16 cellular contexts compared by ENCODE assay signal in the genomic region with DNA sequence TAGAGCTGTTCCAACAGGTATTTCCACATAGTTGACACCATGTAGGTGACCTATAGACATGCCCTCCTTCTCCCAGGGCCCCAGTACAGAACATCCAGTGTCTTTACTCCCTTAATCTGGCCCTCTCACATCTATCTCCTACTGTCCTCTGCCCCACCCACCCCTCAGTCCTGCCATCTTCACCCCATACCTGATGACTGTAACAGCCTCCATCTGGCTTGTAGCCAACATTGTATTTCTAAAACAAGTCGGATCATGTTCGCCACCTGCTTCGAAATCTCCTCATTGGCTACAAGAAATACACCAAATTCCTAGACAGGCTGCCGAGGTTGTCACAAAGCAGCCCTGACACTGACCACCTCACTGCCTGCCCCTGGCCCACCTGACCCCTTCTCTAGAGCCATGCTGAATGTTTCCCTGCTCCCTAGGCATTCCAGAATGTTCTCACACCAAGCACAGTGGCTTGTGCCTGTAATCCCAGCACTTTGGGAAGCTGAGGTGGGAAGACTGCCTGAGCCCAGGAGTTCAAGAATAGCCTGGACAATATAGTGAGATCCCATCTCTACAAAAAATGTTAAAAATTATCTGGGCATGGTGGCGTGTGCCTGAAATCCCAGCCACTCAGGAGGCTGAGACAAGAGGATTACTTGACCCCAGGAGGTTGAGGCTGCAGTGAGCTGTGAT. TPM values are rescaled to one million over a fixed set of nuclear protein-coding genes. Genes with fewer than 3 reads are reported as not detected.
DNase-seq lines count a peak whose midpoint lies in the region; ATAC-seq and TF ChIP-seq lines count a peak whose summit lies in the region.
"Had no signal": no experiment of that assay in that cellular context is flagged by ENCODE, and none has a peak within 500 bp of the region (broad histone marks: within the 10 kb centered on the region; RNA-seq: fewer than 3 reads in every experiment).

No MANE protein-coding gene starts in this region.

- no peaks in the 10 kb centered on the region for H3F3A ChIP-seq in PC-3 (ENCODE audit: low read length, unreplicated experiment)

- H3K27me3 Mint-ChIP-seq in activated naive CD4-positive, alpha-beta T cell treated with anti-CD3 and anti-CD28 coated beads for 36 hours (ENCODE audit: low read depth) = no peaks in the 10 kb centered on the region
- H3K27me3 Mint-ChIP-seq in activated naive CD8-positive, alpha-beta T cell treated with anti-CD3 and anti-CD28 coated beads, Interleukin-2, amount 50 U/mL, for 24 hours = no peaks in the 10 kb centered on the region

- H2AFZ ChIP-seq in Karpas-422 (ENCODE audit: low read length) = no peak overlapping the region
- no peak overlapping the region for H2AFZ ChIP-seq in PC-3 (ENCODE audit: low read length)

- peak overlapping the region; percentile 98 for H3K4me2 ChIP-seq in Karpas-422 (ENCODE audit: low read depth, low read length, poor library complexity, severe bottlenecking)
- no peak overlapping the region for H3K4me2 ChIP-seq in PC-3 (ENCODE audit: low read length)

- peak overlapping the region; percentile 100 for H3K27ac ChIP-seq in Karpas-422 (ENCODE audit: low read length)
- no peak overlapping the region for H3K27ac ChIP-seq in PC-3 (ENCODE audit: low read length)
- H3K27ac ChIP-seq: esophagus muscularis mucosa had no signal

- H3K79me2 ChIP-seq in Karpas-422 (ENCODE audit: low read length) (peaks cover 93% of the 10 kb centered on the region), PC-3 (ENCODE audit: low read length) (no peaks in the 10 kb centered on the region)

- no peak for DNase-seq in activated naive CD4-positive, alpha-beta T cell treated with anti-CD3 and anti-CD28 coated beads for 36 hours
- no peak for DNase-seq in activated naive CD4-positive, alpha-beta T cell treated with anti-CD3 and anti-CD28 coated beads, Interleukin-2, amount 50 U/mL, for 16 hours
- DNase-seq in Karpas-422 (no peak), H7 (no peak), PC-3 (no peak)
- DNase-seq in activated naive CD8-positive, alpha-beta T cell treated with anti-CD3 and anti-CD28 coated beads, Interleukin-2, amount 50 U/mL, for 24 hours = no peak
- DNase-seq in stimulated activated effector memory CD8-positive, alpha-beta T cell treated with anti-CD3 and anti-CD28 coated beads, Interleukin-12 subunit alpha, Interleukin-12 subunit beta, amount 100 ng/mL, for 72 hours (ENCODE audit: low spot score in 2 of 2) = no peak
- DNase-seq: activated CD4-positive, alpha-beta T cell treated with anti-CD3 and anti-CD28 coated beads for 1 hour; dermis blood vessel endothelial cell; DMS79; NCI-H1930; Right ventricle myocardium superior; stimulated activated CD4-positive, alpha-beta T cell treated with anti-CD3 and anti-CD28 coated beads, Interleukin-15, amount 100 ng/mL, for 24 hours; substantia nigra had no signal

- H3K4me1 Mint-ChIP-seq in activated naive CD4-positive, alpha-beta T cell treated with anti-CD3 and anti-CD28 coated beads for 36 hours (ENCODE audit: low read depth) = peaks cover 56% of the 10 kb centered on the region
- peaks cover 71% of the 10 kb centered on the region for H3K4me1 Mint-ChIP-seq in activated naive CD8-positive, alpha-beta T cell treated with anti-CD3 and anti-CD28 coated beads, Interleukin-2, amount 50 U/mL, for 24 hours
- H3K4me1 Mint-ChIP-seq in stimulated activated effector memory CD8-positive, alpha-beta T cell treated with anti-CD3 and anti-CD28 coated beads, Interleukin-12 subunit alpha, Interleukin-12 subunit beta, amount 100 ng/mL, for 72 hours = peaks cover 56% of the 10 kb centered on the region

- peaks cover 68% of the 10 kb centered on the region for H3K36me3 Mint-ChIP-seq in activated naive CD4-positive, alpha-beta T cell treated with anti-CD3 and anti-CD28 coated beads for 36 hours (ENCODE audit: low read depth)
- H3K36me3 Mint-ChIP-seq in activated naive CD8-positive, alpha-beta T cell treated with anti-CD3 and anti-CD28 coated beads, Interleukin-2, amount 50 U/mL, for 24 hours (ENCODE audit: low read depth) = peaks cover 18% of the 10 kb centered on the region
- peaks cover 100% of the 10 kb centered on the region for H3K36me3 Mint-ChIP-seq in stimulated activated effector memory CD8-positive, alpha-beta T cell treated with anti-CD3 and anti-CD28 coated beads, Interleukin-12 subunit alpha, Interleukin-12 subunit beta, amount 100 ng/mL, for 72 hours

- no TSS peak for BruUV-seq in PC-3 (replicated peaks; lab: Mats Ljungman, UMichigan)

- H3K9me3 Mint-ChIP-seq in activated naive CD4-positive, alpha-beta T cell treated with anti-CD3 and anti-CD28 coated beads for 36 hours = no peaks in the 10 kb centered on the region
- H3K9me3 Mint-ChIP-seq in activated naive CD8-positive, alpha-beta T cell treated with anti-CD3 and anti-CD28 coated beads, Interleukin-2, amount 50 U/mL, for 24 hours = no peaks in the 10 kb centered on the region
- no peaks in the 10 kb centered on the region for H3K9me3 Mint-ChIP-seq in stimulated activated effector memory CD8-positive, alpha-beta T cell treated with anti-CD3 and anti-CD28 coated beads, Interleukin-12 subunit alpha, Interleukin-12 subunit beta, amount 100 ng/mL, for 72 hours

- H3K9ac ChIP-seq in Karpas-422 (ENCODE audit: low read length) = peak overlapping the region; percentile 96
- H3K9ac ChIP-seq in PC-3 (ENCODE audit: low read length) = no peak overlapping the region

- no peaks in the 10 kb centered on the region for H3K27me3 ChIP-seq in Karpas-422 (ENCODE audit: low read length)
- no peaks in the 10 kb centered on the region for H3K27me3 ChIP-seq in H7 (ENCODE audit: control insufficient read depth, insufficient read depth, low read length)
- H3K27me3 ChIP-seq in PC-3 (ENCODE audit: low read length) = no peaks in the 10 kb centered on the region

- H3K4me3 Mint-ChIP-seq in activated naive CD4-positive, alpha-beta T cell treated with anti-CD3 and anti-CD28 coated beads for 36 hours = peak overlapping the region; percentile 4
- H3K4me3 Mint-ChIP-seq in activated naive CD8-positive, alpha-beta T cell treated with anti-CD3 and anti-CD28 coated beads, Interleukin-2, amount 50 U/mL, for 24 hours = peak overlapping the region; percentile 34
- peak overlapping the region; percentile 93 for H3K4me3 Mint-ChIP-seq in stimulated activated effector memory CD8-positive, alpha-beta T cell treated with anti-CD3 and anti-CD28 coated beads, Interleukin-12 subunit alpha, Interleukin-12 subunit beta, amount 100 ng/mL, for 72 hours

- H4K20me1 ChIP-seq in Karpas-422 (ENCODE audit: insufficient read depth, low read depth, low read length) = peaks cover 12% of the 10 kb centered on the region; the same call in 1 of the 2 replicates
- no peaks in the 10 kb centered on the region for H4K20me1 ChIP-seq in PC-3 (ENCODE audit: low read length)

- intact Hi-C loops in activated naive CD4-positive, alpha-beta T cell treated with anti-CD3 and anti-CD28 coated beads for 36 hours (cut with micrococcal nuclease) = no loop called here
- intact Hi-C loops in PC-3 (cut with micrococcal nuclease) = no loop called here

- H3K9me3 ChIP-seq in Karpas-422 (ENCODE audit: low read length) = no peaks in the 10 kb centered on the region
- H3K9me3 ChIP-seq in PC-3 (ENCODE audit: low read length) = no peaks in the 10 kb centered on the region
- H3K9me3 ChIP-seq: esophagus muscularis mucosa had no signal

- H3K4me1 ChIP-seq in Karpas-422 (ENCODE audit: low read length) = peaks cover 90% of the 10 kb centered on the region
- H3K4me1 ChIP-seq in PC-3 (ENCODE audit: insufficient read depth, low read length) = no peaks in the 10 kb centered on the region

- H3K9me2 ChIP-seq in Karpas-422 (replicated peaks; ENCODE audit: insufficient read depth, low read length) (no peaks in the 10 kb centered on the region), PC-3 (replicated peaks; ENCODE audit: low read length) (no peaks in the 10 kb centered on the region)

- TF ChIP-seq CTCF in PC-3 (conservative IDR thresholded peaks at IDR 0.05; ENCODE audit: low read depth, low read length) = no peak

- peaks cover 42% of the 10 kb centered on the region for H3K36me3 ChIP-seq in Karpas-422 (ENCODE audit: insufficient read depth, low read length)
- no peaks in the 10 kb centered on the region for H3K36me3 ChIP-seq in H7 (replicated peaks; ENCODE audit: control insufficient read depth, insufficient read depth, low read length)
- H3K36me3 ChIP-seq in PC-3 (ENCODE audit: low read depth, low read length) = no peaks in the 10 kb centered on the region

- POLR2A ChIA-PET in PC-3 (lab: Charles Lee; ENCODE audit: unreplicated experiment) = no interaction called here

- H3K4me3 ChIP-seq in Karpas-422 (ENCODE audit: low read length) = peak overlapping the region; percentile 88; the same call in 1 of the 2 replicates
- H3K4me3 ChIP-seq in H7 (ENCODE audit: insufficient read depth, low read depth, low read length) = no peak overlapping the region
- no peak overlapping the region for H3K4me3 ChIP-seq in PC-3 (ENCODE audit: low read length)
- H3K4me3 ChIP-seq: esophagus muscularis mucosa had no signal

- CTCF ChIA-PET in activated naive CD4-positive, alpha-beta T cell treated with anti-CD3 and anti-CD28 coated beads for 36 hours (lab: Charles Lee) = interaction anchor here (0.6 to 1.9 kb wide), 3 partner anchors 11 to 38 kb away, joined by 3 to 7 read pairs (median 3); no protein-coding TSS in a partner anchor
- CTCF ChIA-PET in PC-3 (lab: Charles Lee) = no interaction called here

- ATAC-seq in activated naive CD8-positive, alpha-beta T cell treated with anti-CD3 and anti-CD28 coated beads, Interleukin-2, amount 50 U/mL, for 24 hours = no peak
- no peak for ATAC-seq in stimulated activated effector memory CD8-positive, alpha-beta T cell treated with anti-CD3 and anti-CD28 coated beads, Interleukin-12 subunit alpha, Interleukin-12 subunit beta, amount 100 ng/mL, for 72 hours
- no peak for ATAC-seq in GM18909 (IDR thresholded peaks at IDR 0.05; ENCODE audit: poor library complexity, unreplicated experiment)
- no peak for ATAC-seq in PC-3

- H3K27ac Mint-ChIP-seq in activated naive CD4-positive, alpha-beta T cell treated with anti-CD3 and anti-CD28 coated beads for 36 hours = peak overlapping the region; percentile 67
- peak overlapping the region; percentile 32 for H3K27ac Mint-ChIP-seq in activated naive CD8-positive, alpha-beta T cell treated with anti-CD3 and anti-CD28 coated beads, Interleukin-2, amount 50 U/mL, for 24 hours
- peak overlapping the region; percentile 98 for H3K27ac Mint-ChIP-seq in stimulated activated effector memory CD8-positive, alpha-beta T cell treated with anti-CD3 and anti-CD28 coated beads, Interleukin-12 subunit alpha, Interleukin-12 subunit beta, amount 100 ng/mL, for 72 hours

RNA-seq across cellular contexts. Expression of gene ZC3H12D, which starts 6.0 kb away (rescaled TPM):
- total RNA-seq in activated naive CD4-positive, alpha-beta T cell treated with anti-CD3 and anti-CD28 coated beads for 36 hours = 10 to 100 TPM; 75.8 to 82.7 TPM
- 71.0 and 92.0 TPM in 2 replicates for total RNA-seq in Karpas-422 (2014; rRNA removed; shearing (Covaris generic); ENCODE audit: low replicate concordance)
- total RNA-seq in H7 (2014; rRNA removed; shearing (Covaris generic)) = 0.03 and 0.18 TPM in 2 replicates
- not detected in 2 replicates for total RNA-seq in PC-3 (2014; rRNA removed)

Comparison
In these comparisons a context has a peak if more than half of its experiments do, and no peak if none do; other contexts are left out.
1. H3K27ac Mint-ChIP-seq: peak in every context shown above with its lines; median percentile 98 in stimulated activated effector memory CD8-positive, alpha-beta T cell treated with anti-CD3 and anti-CD28 coated beads, Interleukin-12 subunit alpha, Interleukin-12 subunit beta, amount 100 ng/mL, for 72 hours; 67 in activated naive CD4-positive, alpha-beta T cell treated with anti-CD3 and anti-CD28 coated beads for 36 hours; 32 in activated naive CD8-positive, alpha-beta T cell treated with anti-CD3 and anti-CD28 coated beads, Interleukin-2, amount 50 U/mL, for 24 hours.
2. H3K4me3 Mint-ChIP-seq: peak in every context shown above with its lines; median percentile 93 in stimulated activated effector memory CD8-positive, alpha-beta T cell treated with anti-CD3 and anti-CD28 coated beads, Interleukin-12 subunit alpha, Interleukin-12 subunit beta, amount 100 ng/mL, for 72 hours; 34 in activated naive CD8-positive, alpha-beta T cell treated with anti-CD3 and anti-CD28 coated beads, Interleukin-2, amount 50 U/mL, for 24 hours; 4 in activated naive CD4-positive, alpha-beta T cell treated with anti-CD3 and anti-CD28 coated beads for 36 hours.
3. RNA of gene ZC3H12D, which starts 6.0 kb away (total RNA-seq): 75.8 to 82.7 TPM in activated naive CD4-positive, alpha-beta T cell treated with anti-CD3 and anti-CD28 coated beads for 36 hours and 71.0 to 92.0 TPM in Karpas-422; 0.03 to 0.18 TPM in H7 and not detected in PC-3; every median in the first group is over 10 times any median in the second.